In genomic region chr2:110691612-110692258, GRCh38 we compare ENCODE assay signal across 23 cellular contexts. TPM values are rescaled to one million over a fixed set of nuclear protein-coding genes. Genes with fewer than 3 reads are reported as not detected.
DNase-seq lines count a peak whose midpoint lies in the region; ATAC-seq, FAIRE-seq and TF ChIP-seq lines count a peak whose summit lies in the region.
"Had no signal": no experiment of that assay in that cellular context is flagged by ENCODE, and none has a peak within 500 bp of the region (broad histone marks: within the 10 kb centered on the region; RNA-seq: fewer than 3 reads in every experiment).

No MANE protein-coding gene starts in this region.

- peak overlapping the region; percentile 54; the same call in 1 of the 2 replicates for H2AK5ac ChIP-seq in H1 (ENCODE audit: low read depth, low read length)

- H3K27me3 ChIP-seq in MM.1S (replicated peaks; ENCODE audit: insufficient read depth, low read length): no peaks in the 10 kb centered on the region
- H3K27me3 ChIP-seq in H1 (replicated peaks in 1 of 4; ENCODE audit: control insufficient read depth in 3 of 4, extremely low read depth in 1 of 4, insufficient read depth in 3 of 4, low read length in 3 of 4): peaks cover 0 to 11% (median 5%) of the 10 kb centered on the region in 4 experiments; a peak in 5 of 7 replicates
- H3K27me3 ChIP-seq in MG63: no peaks in the 10 kb centered on the region; the same call in 1 of the 2 replicates
- H3K27me3 ChIP-seq: BLaER1 treated with 17β-estradiol and CSF1 and Interleukin-3, amounts not matched to agents 10 nM and 100 nM had no signal

- H3K27ac ChIP-seq in MM.1S (ENCODE audit: low read length) (no peak overlapping the region), H1 (ENCODE audit: low read depth, low read length) (no peak overlapping the region)
- H3K27ac ChIP-seq: 22Rv1; A549; BLaER1 treated with 17β-estradiol and CSF1 and Interleukin-3, amounts not matched to agents 10 nM and 100 nM; C4-2B had no signal

- DNase-seq in MM.1S (peak; percentile 4), H1 (ENCODE audit: low read depth in 1 of 2, low spot score in 2 of 2) (no peak), superior temporal gyrus (ENCODE audit: extremely low spot score) (no peak), MG63 (no peak)
- DNase-seq in stimulated activated effector memory CD8-positive, alpha-beta T cell treated with anti-CD3 and anti-CD28 coated beads, Interleukin-12 subunit alpha, Interleukin-12 subunit beta, amount 100 ng/mL, for 72 hours (ENCODE audit: low spot score in 2 of 2): peak in 1 of 2 donors; percentile 26
- DNase-seq: AML-193; Caco-2; Calu3; CD4-positive, alpha-beta T cell; CD8-positive, alpha-beta T cell; DMS79 treated with DMSO at 0.1 percent for 48 hours; GF-D8 had no signal

- TF ChIP-seq POLR2A in H1 (IDR thresholded peaks at IDR 0.05; ENCODE audit: control extremely low read depth in 1 of 2, low read depth in 2 of 2, low read length in 2 of 2): no peak

- H3K9me2 ChIP-seq in MM.1S (replicated peaks; ENCODE audit: insufficient read depth, low read length): no peaks in the 10 kb centered on the region

- peak; percentile 24 for ATAC-seq in stimulated activated effector memory CD8-positive, alpha-beta T cell treated with anti-CD3 and anti-CD28 coated beads, Interleukin-12 subunit alpha, Interleukin-12 subunit beta, amount 100 ng/mL, for 72 hours
- ATAC-seq: A549; CD8-positive, alpha-beta T cell had no signal

- H3K18ac ChIP-seq in H1 (ENCODE audit: extremely low read depth, low read length): no peak overlapping the region

- H4K20me1 ChIP-seq in MM.1S (ENCODE audit: insufficient read depth, low read length) (no peaks in the 10 kb centered on the region), H1 (replicated peaks in 1 of 2; ENCODE audit: control insufficient read depth in 1 of 2, insufficient read depth in 2 of 2, low read length in 2 of 2) (no peaks in the 10 kb centered on the region)
- H4K20me1 ChIP-seq: BLaER1 treated with 17β-estradiol and CSF1 and Interleukin-3, amounts not matched to agents 10 nM and 100 nM had no signal

- no peak for TF ChIP-seq EP300 in H1 (IDR thresholded peaks at IDR 0.05; ENCODE audit: borderline replicate concordance in 1 of 2, low read depth in 2 of 2, low read length in 2 of 2)

- H3K79me2 ChIP-seq in MM.1S (ENCODE audit: low read length): no peaks in the 10 kb centered on the region
- no peaks in the 10 kb centered on the region for H3K79me2 ChIP-seq in H1 (ENCODE audit: control insufficient read depth in 1 of 2, insufficient read depth in 2 of 2, low read length in 2 of 2)

- no peak overlapping the region for H4K8ac ChIP-seq in H1 (ENCODE audit: extremely low read depth, insufficient read depth, low read length)

- FAIRE-seq in H1 (lab: Jason Lieb, UNC): no peak
- FAIRE-seq: A549, D721Med, G401.6, GM12891, GM19239 had no signal

- H2BK12ac ChIP-seq in H1 (ENCODE audit: low read depth, low read length): peak overlapping the region; percentile 28; the same call in 1 of the 2 replicates

- no peak overlapping the region for H3K4ac ChIP-seq in H1 (replicated peaks; ENCODE audit: insufficient read length, low read depth, low read length)

- H3F3A ChIP-seq in MM.1S (ENCODE audit: insufficient read depth, low read length): no peaks in the 10 kb centered on the region

- H3K23me2 ChIP-seq in H1 (ENCODE audit: low read depth, low read length): no peaks in the 10 kb centered on the region

- no peak overlapping the region for H3K4me3 Mint-ChIP-seq in stimulated activated effector memory CD8-positive, alpha-beta T cell treated with anti-CD3 and anti-CD28 coated beads, Interleukin-12 subunit alpha, Interleukin-12 subunit beta, amount 100 ng/mL, for 72 hours
- H3K4me3 Mint-ChIP-seq: B cell; CD4-positive, alpha-beta T cell; CD8-positive, alpha-beta T cell had no signal

- no peak overlapping the region for H2AFZ ChIP-seq in MM.1S (ENCODE audit: low read length)
- H2AFZ ChIP-seq in H1 (ENCODE audit: low read length): no peak overlapping the region

- no peak for TF ChIP-seq CTCF in MM.1S (IDR thresholded peaks at IDR 0.05; ENCODE audit: low read length)
- no peak for TF ChIP-seq CTCF in H1 (IDR thresholded peaks at IDR 0.05; ENCODE audit: control extremely low read depth in 1 of 3, insufficient read depth in 1 of 3, low read depth in 1 of 3, low read length in 3 of 3)

- WGBS in H1 (ENCODE audit: extremely low coverage in 1 of 2, insufficient coverage in 1 of 2, insufficient read length in 1 of 2, insufficient replicate concordance in 2 of 2, low coverage in 1 of 2, low lambda C conversion rate in 2 of 2, missing lambda C conversion rate in 1 of 2), 2 experiments: 91% methylated on average over 11 of the region's 11 CpGs; no CpG with 5 or more reads in 1 of the 2 experiments

- H2BK20ac ChIP-seq in H1 (ENCODE audit: low read length): no peak overlapping the region

- no peak overlapping the region for H3K9ac ChIP-seq in MM.1S (ENCODE audit: low read length)
- H3K9ac ChIP-seq in H1 (replicated peaks in 1 of 4; ENCODE audit: extremely low read depth in 1 of 4, low read depth in 3 of 4, low read length in 3 of 4): no peak overlapping the region
- H3K9ac ChIP-seq: BLaER1 treated with 17β-estradiol and CSF1 and Interleukin-3, amounts not matched to agents 10 nM and 100 nM had no signal

- H3K4me1 ChIP-seq in MM.1S (ENCODE audit: low read length): no peaks in the 10 kb centered on the region
- peaks cover 6 to 19% (median 14%) of the 10 kb centered on the region in 4 experiments; a peak in 5 of 7 replicates for H3K4me1 ChIP-seq in H1 (replicated peaks in 1 of 4; ENCODE audit: control insufficient read depth in 3 of 4, insufficient read depth in 4 of 4, low read length in 3 of 4)
- H3K4me1 ChIP-seq: A549 had no signal

- POLR2A ChIA-PET in H1 (lab: Charles Lee; ENCODE audit: partially characterized antibody): interaction anchor here (5.0 kb wide), 1 partner anchor 13 kb away, joined by 49 read pairs; the partner anchor contains the start of gene BUB1

- H3K9me3 Mint-ChIP-seq in stimulated activated effector memory CD8-positive, alpha-beta T cell treated with anti-CD3 and anti-CD28 coated beads, Interleukin-12 subunit alpha, Interleukin-12 subunit beta, amount 100 ng/mL, for 72 hours: peaks cover 3% of the 10 kb centered on the region

- no peak overlapping the region for H4K91ac ChIP-seq in H1 (replicated peaks; ENCODE audit: insufficient read length, low read length)

- TF ChIP-seq RAD21 in H1 (IDR thresholded peaks at IDR 0.05 in 1 of 2, conservative IDR thresholded peaks at IDR 0.05 in 1 of 2; ENCODE audit: low read depth in 2 of 2, low read length in 2 of 2): no peak

- H3K27ac Mint-ChIP-seq in stimulated activated effector memory CD8-positive, alpha-beta T cell treated with anti-CD3 and anti-CD28 coated beads, Interleukin-12 subunit alpha, Interleukin-12 subunit beta, amount 100 ng/mL, for 72 hours: no peak overlapping the region
- H3K27ac Mint-ChIP-seq: B cell; CD4-positive, alpha-beta T cell; CD8-positive, alpha-beta T cell had no signal

- H3K36me3 ChIP-seq in MM.1S (replicated peaks; ENCODE audit: insufficient read depth, low read length): no peaks in the 10 kb centered on the region
- no peaks in the 10 kb centered on the region for H3K36me3 ChIP-seq in H1 (ENCODE audit: control insufficient read depth in 2 of 4, insufficient read depth in 4 of 4, low read length in 3 of 4)
- no peaks in the 10 kb centered on the region for H3K36me3 ChIP-seq in MG63
- H3K36me3 ChIP-seq: BLaER1 treated with 17β-estradiol and CSF1 and Interleukin-3, amounts not matched to agents 10 nM and 100 nM had no signal

- H3K9me3 ChIP-seq in MM.1S (replicated peaks; ENCODE audit: insufficient read depth, low read length) (no peaks in the 10 kb centered on the region), H1 (ENCODE audit: insufficient read depth in 2 of 2, low read depth in 1 of 2, low read length in 1 of 2) (peaks cover 3 to 4% of the 10 kb centered on the region in 2 experiments; a peak in 2 of 4 replicates), MG63 (no peaks in the 10 kb centered on the region)

- no peak overlapping the region for H3K56ac ChIP-seq in H1 (replicated peaks; ENCODE audit: insufficient read length, low read depth, low read length)

- no peak overlapping the region for H3K23ac ChIP-seq in H1 (ENCODE audit: insufficient read length)

- H3K4me3 ChIP-seq in MM.1S (ENCODE audit: low read length) (no peak overlapping the region), H1 (ENCODE audit: extremely low read depth in 1 of 4, insufficient read depth in 2 of 4, low read depth in 3 of 4, low read length in 4 of 4) (no peak overlapping the region), MG63 (no peak overlapping the region)
- H3K4me3 ChIP-seq: A549; BLaER1 treated with 17β-estradiol and CSF1 and Interleukin-3, amounts not matched to agents 10 nM and 100 nM had no signal

- H3K4me1 Mint-ChIP-seq in stimulated activated effector memory CD8-positive, alpha-beta T cell treated with anti-CD3 and anti-CD28 coated beads, Interleukin-12 subunit alpha, Interleukin-12 subunit beta, amount 100 ng/mL, for 72 hours: peaks cover 7% of the 10 kb centered on the region

- no peaks in the 10 kb centered on the region for H3K79me1 ChIP-seq in H1 (ENCODE audit: low read depth, low read length)

- peak overlapping the region; percentile 61 for H2BK120ac ChIP-seq in H1 (replicated peaks; ENCODE audit: low read depth, low read length)

- no peak overlapping the region for H4K5ac ChIP-seq in H1 (ENCODE audit: insufficient read length, low read depth, low read length)

- CTCF ChIA-PET in H1 (lab: Charles Lee; ENCODE audit: partially characterized antibody): interaction anchor here (1.1 kb wide), 1 partner anchor 49 kb away, joined by 3 read pairs; no protein-coding TSS in a partner anchor

- H3K36me3 Mint-ChIP-seq in stimulated activated effector memory CD8-positive, alpha-beta T cell treated with anti-CD3 and anti-CD28 coated beads, Interleukin-12 subunit alpha, Interleukin-12 subunit beta, amount 100 ng/mL, for 72 hours: no peaks in the 10 kb centered on the region
- H3K36me3 Mint-ChIP-seq: CD8-positive, alpha-beta T cell had no signal

- H2BK15ac ChIP-seq in H1 (ENCODE audit: low read length): no peak overlapping the region

- no peak overlapping the region for H3K14ac ChIP-seq in H1 (ENCODE audit: insufficient read length)

- H3K4me2 ChIP-seq in MM.1S (ENCODE audit: low read depth, low read length): no peak overlapping the region
- H3K4me2 ChIP-seq in H1 (ENCODE audit: insufficient read depth in 1 of 2, low read depth in 2 of 2, low read length in 2 of 2): no peak overlapping the region
- H3K4me2 ChIP-seq: A549; BLaER1 treated with 17β-estradiol and CSF1 and Interleukin-3, amounts not matched to agents 10 nM and 100 nM had no signal

- peak overlapping the region; percentile 36; the same call in 1 of the 2 replicates for H2BK5ac ChIP-seq in H1 (ENCODE audit: low read depth, low read length)

RNA-seq across cellular contexts. Expression of gene BUB1, which starts 13.9 kb away (rescaled TPM):
- 113 and 118 TPM in 2 replicates for total RNA-seq in H1 (2021; fragmentation: NEBNext Ultra II Directional; extraction: Animal tissue kit (Norgen Biotek cat#: 25700))
- 37.6 and 48.4 TPM in 2 replicates for polyA plus RNA-seq in H1 (2011; rRNA removed)
- polyA plus RNA-seq in H1 (2011; cell fraction: cytosol; rRNA removed): 89.1 TPM
- 57.3 TPM for polyA plus RNA-seq in H1 (2011; cell fraction: nucleus; rRNA removed)
- 65.3 to 112 TPM (median 80.1 TPM) in 4 replicates for polyA plus RNA-seq in H1 (2012, experiment 1 of 2)
- polyA plus RNA-seq in H1 (2012, experiment 2 of 2): 6.6 TPM
- polyA plus RNA-seq in H1 (2013, experiment 1 of 2): 62.9 TPM
- 65.5 TPM for polyA plus RNA-seq in H1 (2013, experiment 2 of 2)
- polyA minus RNA-seq in H1 (2011; rRNA and poly(A)+ RNA removed): 162 and 180 TPM in 2 replicates
- 87.2 TPM for polyA minus RNA-seq in H1 (2011; cell fraction: cytosol; rRNA and poly(A)+ RNA removed)
- polyA minus RNA-seq in H1 (2011; cell fraction: nucleus; rRNA and poly(A)+ RNA removed): 170 TPM
- 54.3 and 87.3 TPM in 2 replicates for total RNA-seq in MG63 (2014; rRNA removed; shearing (Covaris generic); ENCODE audit: low replicate concordance)

RNA-seq across cellular contexts. Expression of gene ACOXL, which starts 40.6 kb away (rescaled TPM):
- total RNA-seq in H1 (2021; fragmentation: NEBNext Ultra II Directional; extraction: Animal tissue kit (Norgen Biotek cat#: 25700)): 20.6 and 20.8 TPM in 2 replicates
- polyA plus RNA-seq in H1 (2011; rRNA removed): 11.4 and 13.6 TPM in 2 replicates
- polyA plus RNA-seq in H1 (2011; cell fraction: cytosol; rRNA removed): 18.2 TPM
- 17.3 TPM for polyA plus RNA-seq in H1 (2011; cell fraction: nucleus; rRNA removed)
- polyA plus RNA-seq in H1 (2012, experiment 1 of 2): 16.1 to 22.6 TPM (median 18.9 TPM) in 4 replicates
- 8.3 TPM for polyA plus RNA-seq in H1 (2012, experiment 2 of 2)
- 4.6 TPM for polyA plus RNA-seq in H1 (2013, experiment 1 of 2)
- 4.5 TPM for polyA plus RNA-seq in H1 (2013, experiment 2 of 2)
- 20.9 and 23.8 TPM in 2 replicates for polyA minus RNA-seq in H1 (2011; rRNA and poly(A)+ RNA removed)
- polyA minus RNA-seq in H1 (2011; cell fraction: cytosol; rRNA and poly(A)+ RNA removed): 9.3 TPM
- polyA minus RNA-seq in H1 (2011; cell fraction: nucleus; rRNA and poly(A)+ RNA removed): 54.1 TPM
- not detected in 2 replicates for total RNA-seq in MG63 (2014; rRNA removed; shearing (Covaris generic); ENCODE audit: low replicate concordance)
- total RNA-seq: A172; B cell; CD4-positive, alpha-beta T cell; CD8-positive, alpha-beta T cell had no signal
- polyA plus RNA-seq: A549, BJ had no signal

Comparison
In these comparisons a context has a peak if more than half of its experiments do, and no peak if none do; other contexts are left out.
1. RNA of gene ACOXL, which starts 40.6 kb away (total RNA-seq): 20.6 to 20.8 TPM in H1; not detected in MG63; every median in the first group is over 10 times any median in the second.